8 cellular contexts compared by ENCODE assay signal in the genomic region with DNA sequence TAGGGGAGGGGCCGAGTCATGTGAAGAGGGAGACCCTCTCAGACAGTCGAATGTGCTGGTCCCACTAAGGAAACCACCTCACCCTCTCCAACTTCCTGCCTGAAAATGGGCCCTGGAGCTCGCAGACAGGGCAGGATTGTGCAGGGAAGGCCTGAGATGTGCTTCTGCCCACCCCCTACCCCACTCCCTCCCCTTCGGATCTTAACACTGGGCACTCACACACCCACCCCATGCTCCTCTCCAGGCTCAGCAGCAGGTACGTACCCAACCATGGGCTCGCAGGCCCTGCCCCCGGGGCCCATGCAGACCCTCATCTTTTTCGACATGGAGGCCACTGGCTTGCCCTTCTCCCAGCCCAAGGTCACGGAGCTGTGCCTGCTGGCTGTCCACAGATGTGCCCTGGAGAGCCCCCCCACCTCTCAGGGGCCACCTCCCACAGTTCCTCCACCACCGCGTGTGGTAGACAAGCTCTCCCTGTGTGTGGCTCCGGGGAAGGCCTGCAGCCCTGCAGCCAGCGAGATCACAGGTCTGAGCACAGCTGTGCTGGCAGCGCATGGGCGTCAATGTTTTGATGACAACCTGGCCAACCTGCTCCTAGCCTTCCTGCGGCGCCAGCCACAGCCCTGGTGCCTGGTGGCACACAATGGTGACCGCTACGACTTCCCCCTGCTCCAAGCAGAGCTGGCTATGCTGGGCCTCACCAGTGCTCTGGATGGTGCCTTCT. TPM values are rescaled to one million over a fixed set of nuclear protein-coding genes. Genes with fewer than 3 reads are reported as not detected.
DNase-seq lines count a peak whose midpoint lies in the region; ATAC-seq and TF ChIP-seq lines count a peak whose summit lies in the region.

No MANE protein-coding gene starts in this region.

- no peaks in the 10 kb centered on the region for H3K9me3 Mint-ChIP-seq in CD4-positive, alpha-beta T cell

- H3K9ac ChIP-seq in muscle layer of colon (ENCODE audit: low read length) = peak overlapping the region; percentile 91

- WGBS in ectodermal cell, 2 experiments = 92 to 93% methylated on average over 19 of the region's 19 CpGs

- H3K27me3 Mint-ChIP-seq in CD4-positive, alpha-beta T cell = no peaks in the 10 kb centered on the region

- H3K36me3 ChIP-seq in ectodermal cell (ENCODE audit: control insufficient read depth, insufficient read depth, low read length) (no peaks in the 10 kb centered on the region), muscle layer of colon (ENCODE audit: insufficient read depth, low read length) (peaks cover 32% of the 10 kb centered on the region), uterus (no peaks in the 10 kb centered on the region)

- peaks cover 44% of the 10 kb centered on the region for H3K36me3 Mint-ChIP-seq in CD4-positive, alpha-beta T cell (ENCODE audit: low read depth)

- DNase-seq in CD4-positive, alpha-beta T cell = peak in 3 of 10 experiments; percentile 22 to 38 (median 22)
- peak in 1 of 2 donors; percentile 44 for DNase-seq in uterus
- DNase-seq in SK-N-DZ (ENCODE audit: low spot score) = no peak

- H3K27me3 ChIP-seq in CD4-positive, alpha-beta T cell (ENCODE audit: control insufficient read depth, insufficient read depth, low read length) = no peaks in the 10 kb centered on the region
- H3K27me3 ChIP-seq in ectodermal cell (ENCODE audit: control insufficient read depth, insufficient read depth, low read length, poor library complexity, severe bottlenecking) (no peaks in the 10 kb centered on the region), muscle layer of colon (ENCODE audit: control insufficient read depth in 1 of 2, insufficient read depth in 2 of 2, low read length in 2 of 2) (no peaks in the 10 kb centered on the region), uterus (no peaks in the 10 kb centered on the region)

- no peak for TF ChIP-seq CTCF in CD4-positive, alpha-beta T cell (IDR thresholded peaks at IDR 0.05)
- TF ChIP-seq CTCF in uterus (IDR thresholded peaks at IDR 0.05) = no peak

- peaks cover 50% of the 10 kb centered on the region for H3K4me1 Mint-ChIP-seq in CD4-positive, alpha-beta T cell (ENCODE audit: low read depth)

- peak overlapping the region; percentile 94 for H3K27ac ChIP-seq in CD4-positive, alpha-beta T cell (ENCODE audit: low read depth, low read length)
- H3K27ac ChIP-seq in ectodermal cell (ENCODE audit: insufficient read depth, low read depth, low read length, poor library complexity, severe bottlenecking) (peak overlapping the region; percentile 99), muscle layer of colon (ENCODE audit: low read depth, low read length) (peak overlapping the region; percentile 97), uterus (peak overlapping the region; percentile 99 to 100)

- intact Hi-C loops in CD4-positive, alpha-beta T cell (cut with DNase I, micrococcal nuclease) = loop anchor here (1.0 to 10.0 kb wide), 4 partner anchors 40 to 188 kb away; no protein-coding TSS in a partner anchor
- intact Hi-C loops in uterus (cut with DNase I; ENCODE audit: low total_unique reads) = loop anchor here (5.0 kb wide), 1 partner anchor 81 kb away; no protein-coding TSS in a partner anchor

- peak; percentile 54 for ATAC-seq in CD4-positive, alpha-beta T cell (ENCODE audit: poor library complexity)
- ATAC-seq in GM21737 (IDR thresholded peaks at IDR 0.05; ENCODE audit: unreplicated experiment) (peak; percentile 24), SK-N-SH treated with all-trans-retinoic acid at 6 μM for 48 hours (peak; percentile 12), GM19324 (IDR thresholded peaks at IDR 0.05; ENCODE audit: low FRiP score, unreplicated experiment) (no peak)

- CTCF ChIA-PET in CD4-positive, alpha-beta T cell (lab: Charles Lee) = interaction anchor here (0.9 to 2.5 kb wide), 5 partner anchors 26 to 91 kb away, joined by 3 to 13 read pairs (median 3); no protein-coding TSS in a partner anchor

- no peak for TF ChIP-seq POLR2A in uterus (IDR thresholded peaks at IDR 0.05)

- POLR2A ChIA-PET in CD4-positive, alpha-beta T cell (lab: Charles Lee) = interaction anchor here (0.6 to 3.6 kb wide), 16 partner anchors 12 to 1770 kb away, joined by 3 to 26 read pairs (median 4); a partner anchor contains a TSS

- H3K4me3 ChIP-seq in ectodermal cell (ENCODE audit: insufficient read depth, low read depth, low read length) (no peak overlapping the region), muscle layer of colon (ENCODE audit: low read depth in 1 of 2, low read length in 2 of 2) (peak overlapping the region; percentile 38 to 86), uterus (peak overlapping the region; percentile 38 to 42)

- peak overlapping the region; percentile 94 for H3K27ac Mint-ChIP-seq in CD4-positive, alpha-beta T cell

- peak overlapping the region; percentile 87 for H3K4me3 Mint-ChIP-seq in CD4-positive, alpha-beta T cell

- no peaks in the 10 kb centered on the region for H3K9me3 ChIP-seq in CD4-positive, alpha-beta T cell (ENCODE audit: control insufficient read depth, low read length)
- H3K9me3 ChIP-seq in ectodermal cell (ENCODE audit: control insufficient read depth, low read length) (no peaks in the 10 kb centered on the region), muscle layer of colon (ENCODE audit: low read length) (no peaks in the 10 kb centered on the region), uterus (no peaks in the 10 kb centered on the region)

- peaks cover 28% of the 10 kb centered on the region for H3K4me1 ChIP-seq in ectodermal cell (ENCODE audit: control insufficient read depth, insufficient read depth, low read length)
- peaks cover 65% of the 10 kb centered on the region for H3K4me1 ChIP-seq in muscle layer of colon (ENCODE audit: insufficient read depth, low read length)
- peaks cover 10 to 24% of the 10 kb centered on the region in 2 donors for H3K4me1 ChIP-seq in uterus

TF ChIP-seq in SK-N-SH treated with all-trans-retinoic acid at 6 μM for 48 hours, 23 proteins besides CTCF, POLR2A, EP300 and RAD21 (continues in another document):
- TF ChIP-seq TCF4 (CRISPR knock-in tag; IDR thresholded peaks at IDR 0.05; ENCODE audit: borderline replicate concordance) = no peak
- TF ChIP-seq, protein P1, sequence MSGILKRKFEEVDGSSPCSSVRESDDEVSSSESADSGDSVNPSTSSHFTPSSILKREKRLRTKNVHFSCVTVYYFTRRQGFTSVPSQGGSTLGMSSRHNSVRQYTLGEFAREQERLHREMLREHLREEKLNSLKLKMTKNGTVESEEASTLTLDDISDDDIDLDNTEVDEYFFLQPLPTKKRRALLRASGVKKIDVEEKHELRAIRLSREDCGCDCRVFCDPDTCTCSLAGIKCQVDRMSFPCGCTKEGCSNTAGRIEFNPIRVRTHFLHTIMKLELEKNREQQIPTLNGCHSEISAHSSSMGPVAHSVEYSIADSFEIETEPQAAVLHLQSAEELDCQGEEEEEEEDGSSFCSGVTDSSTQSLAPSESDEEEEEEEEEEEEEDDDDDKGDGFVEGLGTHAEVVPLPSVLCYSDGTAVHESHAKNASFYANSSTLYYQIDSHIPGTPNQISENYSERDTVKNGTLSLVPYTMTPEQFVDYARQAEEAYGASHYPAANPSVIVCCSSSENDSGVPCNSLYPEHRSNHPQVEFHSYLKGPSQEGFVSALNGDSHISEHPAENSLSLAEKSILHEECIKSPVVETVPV (CRISPR knock-in tag; IDR thresholded peaks at IDR 0.05) = no peak
- TF ChIP-seq ZC3H10 (CRISPR knock-in tag; IDR thresholded peaks at IDR 0.05) = no peak
- no peak for TF ChIP-seq ISL1 (CRISPR knock-in tag; IDR thresholded peaks at IDR 0.05)
- TF ChIP-seq CSDC2 (CRISPR knock-in tag; IDR thresholded peaks at IDR 0.05) = no peak
- TF ChIP-seq ARNTL (CRISPR knock-in tag; IDR thresholded peaks at IDR 0.05; ENCODE audit: borderline replicate concordance, low read depth) = no peak
- no peak for TF ChIP-seq GLIS3 (CRISPR knock-in tag; IDR thresholded peaks at IDR 0.05)
- TF ChIP-seq BACH2 (CRISPR knock-in tag; IDR thresholded peaks at IDR 0.05; ENCODE audit: borderline replicate concordance) = no peak
- no peak for TF ChIP-seq ZFP30 (CRISPR knock-in tag; IDR thresholded peaks at IDR 0.05)

RNA-seq across cellular contexts. Expression of a gene that starts 20.0 kb away (rescaled TPM):
- 10 to 100 TPM in 1 of 2 experiments, 1 to 10 TPM in 1; 8.8 to 10.3 TPM for total RNA-seq in CD4-positive, alpha-beta T cell
- 20.7 TPM for polyA plus RNA-seq in ectodermal cell (2013, experiment 1 of 4)
- 20.5 TPM for polyA plus RNA-seq in ectodermal cell (2013, experiment 2 of 4)
- 18.2 TPM for polyA plus RNA-seq in ectodermal cell (2013, experiment 3 of 4)
- polyA plus RNA-seq in ectodermal cell (2013, experiment 4 of 4) = 16.2 TPM
- 10 to 100 TPM in 1 of 4 donors, 1 to 10 TPM in 3; 5.3 to 11.5 (median 7.5) TPM for total RNA-seq in uterus
- 8.2 and 8.6 TPM in 2 replicates for polyA plus RNA-seq in SK-N-DZ (2014; cell fraction: cytosol; rRNA removed)
- polyA plus RNA-seq in SK-N-DZ (2014; cell fraction: nucleus; rRNA removed) = 16.8 and 17.7 TPM in 2 replicates

RNA-seq across cellular contexts. Expression of a gene that starts 26.5 kb away (rescaled TPM):
- 100 to 1,000 TPM; 289 to 297 TPM for total RNA-seq in CD4-positive, alpha-beta T cell
- 410 TPM for polyA plus RNA-seq in ectodermal cell (2013, experiment 1 of 4)
- 358 TPM for polyA plus RNA-seq in ectodermal cell (2013, experiment 2 of 4)
- polyA plus RNA-seq in ectodermal cell (2013, experiment 3 of 4) = 416 TPM
- polyA plus RNA-seq in ectodermal cell (2013, experiment 4 of 4) = 513 TPM
- total RNA-seq in uterus = 100 to 1,000 TPM in 3 of 4 donors, 10 to 100 TPM in 1; 94.8 to 195 (median 141) TPM
- polyA plus RNA-seq in SK-N-DZ (2014; cell fraction: cytosol; rRNA removed) = 296 and 348 TPM in 2 replicates
- polyA plus RNA-seq in SK-N-DZ (2014; cell fraction: nucleus; rRNA removed) = 209 and 321 TPM in 2 replicates

RNA-seq across cellular contexts. Expression of a gene that starts 26.6 kb away (rescaled TPM):
- 1 to 10 TPM; 5.5 to 5.8 TPM for total RNA-seq in CD4-positive, alpha-beta T cell
- 22.0 TPM for polyA plus RNA-seq in ectodermal cell (2013, experiment 1 of 4)
- 21.2 TPM for polyA plus RNA-seq in ectodermal cell (2013, experiment 2 of 4)
- polyA plus RNA-seq in ectodermal cell (2013, experiment 3 of 4) = 17.7 TPM
- 18.2 TPM for polyA plus RNA-seq in ectodermal cell (2013, experiment 4 of 4)
- total RNA-seq in uterus = 10 to 100 TPM in 2 of 4 donors, 1 to 10 TPM in 2; 2.6 to 11.1 (median 7.8) TPM
- 46.3 and 51.8 TPM in 2 replicates for polyA plus RNA-seq in SK-N-DZ (2014; cell fraction: cytosol; rRNA removed)
- 18.6 and 21.1 TPM in 2 replicates for polyA plus RNA-seq in SK-N-DZ (2014; cell fraction: nucleus; rRNA removed)

RNA-seq across cellular contexts. Expression of a gene that starts 36.7 kb away (rescaled TPM):
- total RNA-seq in CD4-positive, alpha-beta T cell = 1 to 10 TPM; 1.1 to 2.0 TPM
- polyA plus RNA-seq in ectodermal cell (2013, experiment 1 of 4) = 161 TPM
- polyA plus RNA-seq in ectodermal cell (2013, experiment 2 of 4) = 204 TPM
- 140 TPM for polyA plus RNA-seq in ectodermal cell (2013, experiment 3 of 4)
- polyA plus RNA-seq in ectodermal cell (2013, experiment 4 of 4) = 165 TPM
- 100 to 1,000 TPM in 1 of 4 donors, 10 to 100 TPM in 3; 23.5 to 133 (median 60.9) TPM for total RNA-seq in uterus
- polyA plus RNA-seq in SK-N-DZ (2014; cell fraction: cytosol; rRNA removed) = 11.0 and 15.7 TPM in 2 replicates
- 176 and 212 TPM in 2 replicates for polyA plus RNA-seq in SK-N-DZ (2014; cell fraction: nucleus; rRNA removed)

RNA-seq across cellular contexts. Expression of a gene that starts 37.4 kb away (rescaled TPM):
- total RNA-seq in CD4-positive, alpha-beta T cell = 100 to 1,000 TPM; 102 to 109 TPM
- 144 TPM for polyA plus RNA-seq in ectodermal cell (2013, experiment 1 of 4)
- polyA plus RNA-seq in ectodermal cell (2013, experiment 2 of 4) = 144 TPM
- polyA plus RNA-seq in ectodermal cell (2013, experiment 3 of 4) = 118 TPM
- polyA plus RNA-seq in ectodermal cell (2013, experiment 4 of 4) = 143 TPM
- 100 to 1,000 TPM in 1 of 4 donors, 10 to 100 TPM in 3; 52.4 to 210 (median 72.8) TPM for total RNA-seq in uterus
- 100 and 104 TPM in 2 replicates for polyA plus RNA-seq in SK-N-DZ (2014; cell fraction: cytosol; rRNA removed)
- 37.9 and 46.3 TPM in 2 replicates for polyA plus RNA-seq in SK-N-DZ (2014; cell fraction: nucleus; rRNA removed)
